ENCODE assay signal across 22 cellular contexts in genomic region chr11:11777897-11778296, GRCh38.
"Had no signal": no experiment of that assay in that cellular context is flagged by ENCODE, and none has a peak within 500 bp of the region (broad histone marks: within the 10 kb centered on the region; RNA-seq: fewer than 3 reads in every experiment).

No MANE protein-coding gene starts in this region.

- H3K27me3 ChIP-seq: hepatocyte, neural progenitor cell, ovary, tibial artery, upper lobe of left lung, uterus had no signal

- H3K36me3 ChIP-seq: neural progenitor cell, ovary, tibial artery, upper lobe of left lung, uterus had no signal

- H3K79me2 ChIP-seq: hepatocyte had no signal

- H3K4me3 ChIP-seq: hepatocyte, lung, neural progenitor cell, ovary, tibial artery, upper lobe of left lung, uterus had no signal

- DNase-seq: dermis blood vessel endothelial cell; erythroblast; foreskin keratinocyte; head of caudate nucleus; kidney; left colon; left ventricle myocardium superior; mesenchymal stem cell; midbrain; nucleus accumbens; ovary; right cardiac atrium; small intestine; stimulated activated CD4-positive, alpha-beta T cell treated with anti-CD3 and anti-CD28 coated beads, Interleukin-12 subunit alpha, Interleukin-12 subunit beta, amount 100 ng/mL, for 4 hours; stimulated activated naive CD4-positive, alpha-beta T cell treated with Interleukin-2 at 50 U/mL for 16 hours; tibial artery; upper lobe of left lung; uterus had no signal

- H3K4me2 ChIP-seq: hepatocyte, neural progenitor cell had no signal

- H2AFZ ChIP-seq: hepatocyte, neural progenitor cell had no signal

- H3K9me3 ChIP-seq: ovary, tibial artery, upper lobe of left lung, uterus had no signal

- H3K9me3 Mint-ChIP-seq: natural killer cell treated with Interleukin-12 subunit alpha and Interleukin-12 subunit beta and Interleukin-15 and Interleukin-18, amount 100 ng/mL, for 72 hours; neural progenitor cell had no signal

- H3K36me3 Mint-ChIP-seq: natural killer cell treated with Interleukin-12 subunit alpha and Interleukin-12 subunit beta and Interleukin-15 and Interleukin-18, amount 100 ng/mL, for 72 hours; neural progenitor cell had no signal

- H3K4me3 Mint-ChIP-seq: natural killer cell treated with Interleukin-12 subunit alpha and Interleukin-12 subunit beta and Interleukin-15 and Interleukin-18, amount 100 ng/mL, for 72 hours; neural progenitor cell had no signal

- H3K4me1 ChIP-seq: tibial artery, upper lobe of left lung, uterus had no signal

- H3K9ac ChIP-seq: neural progenitor cell had no signal

- H3K27ac Mint-ChIP-seq: natural killer cell treated with Interleukin-12 subunit alpha and Interleukin-12 subunit beta and Interleukin-15 and Interleukin-18, amount 100 ng/mL, for 72 hours; neural progenitor cell had no signal

- H3K27ac ChIP-seq: foreskin keratinocyte, hepatocyte, neural progenitor cell, ovary, tibial artery, upper lobe of left lung, uterus had no signal

- ATAC-seq: foreskin keratinocyte; left colon; left ventricle myocardium superior; natural killer cell treated with Interleukin-12 subunit alpha and Interleukin-12 subunit beta and Interleukin-15 and Interleukin-18, amount 100 ng/mL, for 72 hours; right cardiac atrium had no signal
